In the genomic region with DNA sequence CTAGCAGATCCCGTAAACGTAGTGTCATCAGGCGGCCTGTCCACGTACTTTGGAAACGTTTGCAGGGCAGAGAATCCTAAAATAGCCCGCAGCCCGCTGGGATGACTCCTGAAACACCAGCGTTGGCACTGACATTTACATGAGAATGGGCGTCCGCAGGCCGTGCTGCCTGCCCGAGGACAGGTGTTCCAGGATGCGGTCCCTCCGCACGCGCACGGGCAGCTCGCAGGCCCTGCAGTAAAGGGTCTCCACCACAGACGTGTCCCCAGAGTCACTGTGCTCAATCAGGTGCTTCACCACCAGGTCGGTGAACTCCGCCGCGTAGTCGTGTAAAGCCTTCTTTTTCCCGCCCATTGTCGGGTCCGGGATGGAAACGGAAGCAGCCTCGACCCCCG, we compare ENCODE assay signal across 8 cellular contexts. TPM values are rescaled to one million over a fixed set of nuclear protein-coding genes. Genes with fewer than 3 reads are reported as not detected.
DNase-seq lines count a peak whose midpoint lies in the region; ATAC-seq and TF ChIP-seq lines count a peak whose summit lies in the region.

No MANE protein-coding gene starts in this region.

- ATAC-seq in left lung (no peak), upper lobe of right lung (no peak), HG03520 (IDR thresholded peaks at IDR 0.05; ENCODE audit: unreplicated experiment) (no peak), GM19455 (IDR thresholded peaks at IDR 0.05; ENCODE audit: unreplicated experiment) (no peak)

- intact Hi-C loops in left lung (cut with DNase I) (no loop called here), upper lobe of right lung (cut with DNase I) (no loop called here)

- H3K27me3 Mint-ChIP-seq in activated T-cell treated with anti-CD3 and anti-CD28 coated beads, Interleukin-2, amount 50 U/mL, for 24 hours = no peaks in the 10 kb centered on the region

- H3K4me1 ChIP-seq in left lung (peaks cover 6 to 32% of the 10 kb centered on the region in 2 donors), upper lobe of right lung (peaks cover 7% of the 10 kb centered on the region)

- H3K4me1 Mint-ChIP-seq in activated T-cell treated with anti-CD3 and anti-CD28 coated beads, Interleukin-2, amount 50 U/mL, for 24 hours (ENCODE audit: low read depth) = peaks cover 36% of the 10 kb centered on the region

- H3K4me3 ChIP-seq in astrocyte of the spinal cord (ENCODE audit: low read depth, low read length) = peak overlapping the region; percentile 60
- peak overlapping the region; percentile 78 to 87 for H3K4me3 ChIP-seq in left lung
- peak overlapping the region; percentile 74 for H3K4me3 ChIP-seq in upper lobe of right lung

- no peaks in the 10 kb centered on the region for H3K9me3 Mint-ChIP-seq in activated T-cell treated with anti-CD3 and anti-CD28 coated beads, Interleukin-2, amount 50 U/mL, for 24 hours

- DNase-seq in activated T-cell treated with anti-CD3 and anti-CD28 coated beads, Interleukin-2, amount 50 U/mL, for 24 hours = no peak
- DNase-seq in activated T-cell treated with anti-CD3 and anti-CD28 coated beads for 4 hours (no peak), astrocyte of the spinal cord (ENCODE audit: low read depth, low spot score) (no peak), left lung (peak in 1 of 2 donors; percentile 78), upper lobe of right lung (no peak), cerebellar nuclear complex (lab: John Stamatoyannopoulos, UW) (no peak)

- H3K9me3 ChIP-seq in left lung (no peaks in the 10 kb centered on the region), upper lobe of right lung (no peaks in the 10 kb centered on the region)

- TF ChIP-seq CTCF in astrocyte of the spinal cord (IDR thresholded peaks at IDR 0.05; ENCODE audit: low read depth, low read length) = no peak
- TF ChIP-seq CTCF in left lung (IDR thresholded peaks at IDR 0.05) = no peak
- no peak for TF ChIP-seq CTCF in upper lobe of right lung (IDR thresholded peaks at IDR 0.05)

- peaks cover 41% of the 10 kb centered on the region for H3K36me3 Mint-ChIP-seq in activated T-cell treated with anti-CD3 and anti-CD28 coated beads, Interleukin-2, amount 50 U/mL, for 24 hours (ENCODE audit: low read depth)

- H3K27me3 ChIP-seq in left lung (peaks cover 0 to 7% of the 10 kb centered on the region in 2 donors), upper lobe of right lung (no peaks in the 10 kb centered on the region)

- in situ Hi-C loops in astrocyte of the spinal cord (cut with HindIII; ENCODE audit: low sequenced_read_pairs) = no loop called here

- H3K36me3 ChIP-seq in left lung (peaks cover 0 to 21% of the 10 kb centered on the region in 2 donors), upper lobe of right lung (peaks cover 15% of the 10 kb centered on the region)

- H3K4me3 Mint-ChIP-seq in activated T-cell treated with anti-CD3 and anti-CD28 coated beads, Interleukin-2, amount 50 U/mL, for 24 hours = peak overlapping the region; percentile 81

- peak overlapping the region in 1 of 2 donors; percentile 67 for H3K27ac ChIP-seq in left lung
- no peak overlapping the region for H3K27ac ChIP-seq in upper lobe of right lung

- peak overlapping the region; percentile 86 for H3K27ac Mint-ChIP-seq in activated T-cell treated with anti-CD3 and anti-CD28 coated beads, Interleukin-2, amount 50 U/mL, for 24 hours

RNA-seq across cellular contexts. Expression of a gene that starts 5.9 kb away (rescaled TPM):
- total RNA-seq in left lung = not detected
- not detected for total RNA-seq in upper lobe of right lung

RNA-seq across cellular contexts. Expression of a gene that starts 26.2 kb away (rescaled TPM):
- total RNA-seq in left lung = 1 to 10 TPM; 6.5 TPM
- 9.3 TPM for total RNA-seq in upper lobe of right lung

RNA-seq across cellular contexts. Expression of a gene that starts 49.9 kb away (rescaled TPM):
- total RNA-seq in left lung (10 to 100 TPM; 34.2 to 36.6 TPM), upper lobe of right lung (34.2 TPM)
